Comparison of ENCODE assay signal across 9 cellular contexts in genomic region chr10:119211625-119212441, GRCh38. TPM values are rescaled to one million over a fixed set of nuclear protein-coding genes. Genes with fewer than 3 reads are reported as not detected.
DNase-seq lines count a peak whose midpoint lies in the region; ATAC-seq and TF ChIP-seq lines count a peak whose summit lies in the region.
"Had no signal": no experiment of that assay in that cellular context is flagged by ENCODE, and none has a peak within 500 bp of the region (broad histone marks: within the 10 kb centered on the region; RNA-seq: fewer than 3 reads in every experiment).

No MANE protein-coding gene starts in this region.

- no peaks in the 10 kb centered on the region for H3K9me3 Mint-ChIP-seq in natural killer cell treated with Interleukin-12 subunit alpha and Interleukin-12 subunit beta and Interleukin-15 and Interleukin-18, amount 100 ng/mL, for 72 hours

- peaks cover 14% of the 10 kb centered on the region for H3K79me2 ChIP-seq in mammary epithelial cell (ENCODE audit: insufficient read depth, low read length)

- peak overlapping the region; percentile 32 for H3K4me3 ChIP-seq in AG04450 (ENCODE audit: low read depth, low read length)
- H3K4me3 ChIP-seq in LNCaP clone FGC (ENCODE audit: low read depth, low read length) = 0 out of 2 replicates have a peak overlapping the region, but pooled peaks have one; percentile 2
- no peak overlapping the region for H3K4me3 ChIP-seq in mammary epithelial cell (replicated peaks in 1 of 3; ENCODE audit: insufficient read depth in 1 of 3, low read depth in 2 of 3, low read length in 3 of 3)

- POLR2A ChIA-PET in AG04450 (lab: Yijun Ruan, JAX) = interaction anchor here (0.7 to 1.1 kb wide), 4 partner anchors 9 to 163 kb away, joined by 3 to 5 read pairs (median 3); no protein-coding TSS in a partner anchor

- H2AFZ ChIP-seq in mammary epithelial cell (ENCODE audit: low read depth, low read length) = peak overlapping the region; percentile 72

- H3K36me3 Mint-ChIP-seq in natural killer cell treated with Interleukin-12 subunit alpha and Interleukin-12 subunit beta and Interleukin-15 and Interleukin-18, amount 100 ng/mL, for 72 hours = no peaks in the 10 kb centered on the region

- H3K4me3 Mint-ChIP-seq in natural killer cell treated with Interleukin-12 subunit alpha and Interleukin-12 subunit beta and Interleukin-15 and Interleukin-18, amount 100 ng/mL, for 72 hours = peak overlapping the region; percentile 76

- intact Hi-C loops in mammary epithelial cell (cut with micrococcal nuclease) = no loop called here

- CTCF ChIA-PET in AG04450 (lab: Charles Lee) = interaction anchor here (0.8 to 3.7 kb wide), 6 partner anchors 13 to 278 kb away, joined by 3 to 27 read pairs (median 6); no protein-coding TSS in a partner anchor
- CTCF ChIA-PET in mammary epithelial cell (lab: Charles Lee; ENCODE audit: low non-redundant PET) = no interaction called here

- peak overlapping the region; percentile 19 for H3K4me2 ChIP-seq in mammary epithelial cell (ENCODE audit: insufficient read depth, low read depth, low read length)

- H3K27ac Mint-ChIP-seq in natural killer cell treated with Interleukin-12 subunit alpha and Interleukin-12 subunit beta and Interleukin-15 and Interleukin-18, amount 100 ng/mL, for 72 hours = peak overlapping the region; percentile 87 to 94

- dilution Hi-C loops in mammary epithelial cell (cut with HindIII; ENCODE audit: low sequenced_read_pairs) = no loop called here

- peaks cover 43 to 59% of the 10 kb centered on the region in 2 donors for H3K4me1 Mint-ChIP-seq in natural killer cell treated with Interleukin-12 subunit alpha and Interleukin-12 subunit beta and Interleukin-15 and Interleukin-18, amount 100 ng/mL, for 72 hours (ENCODE audit: low read depth in 2 of 2)

- WGBS in mammary epithelial cell (ENCODE audit: low coverage, missing lambda C conversion rate) = 24% methylated on average over 10 of the region's 12 CpGs

- BruUV-seq in mammary epithelial cell (replicated peaks; lab: Mats Ljungman, UMichigan) = no TSS peak

- no peak for ATAC-seq in natural killer cell treated with Interleukin-12 subunit alpha and Interleukin-12 subunit beta and Interleukin-15 and Interleukin-18, amount 100 ng/mL, for 72 hours

- H3K27ac ChIP-seq in AG04450 (ENCODE audit: low read depth, low read length) (peak overlapping the region; percentile 60), mammary epithelial cell (ENCODE audit: insufficient read depth, low read depth, low read length) (no peak overlapping the region)

- in situ Hi-C loops in mammary epithelial cell (cut with MboI; ENCODE audit: low sequenced_read_pairs in 2 of 2) = no loop called here

- no peak for TF ChIP-seq CTCF in AG04450 (IDR thresholded peaks at IDR 0.05; ENCODE audit: low read depth, low read length)
- no peak for TF ChIP-seq CTCF in LNCaP clone FGC (IDR thresholded peaks at IDR 0.05; ENCODE audit: control insufficient read depth, extremely low read depth, insufficient read depth)
- no peak for TF ChIP-seq CTCF in mammary epithelial cell (conservative IDR thresholded peaks at IDR 0.05 in 1 of 2, IDR thresholded peaks at IDR 0.05 in 1 of 2; ENCODE audit: extremely low read depth in 1 of 2, insufficient read depth in 1 of 2, low read depth in 1 of 2, low read length in 2 of 2)

- H3K27me3 ChIP-seq in AG04450 (ENCODE audit: control insufficient read depth, insufficient read depth, low read length) = no peaks in the 10 kb centered on the region
- H3K27me3 ChIP-seq in mammary epithelial cell (ENCODE audit: insufficient read depth, low read length) = no peaks in the 10 kb centered on the region

- H3K9ac ChIP-seq in mammary epithelial cell (ENCODE audit: insufficient read depth, low read length) = no peak overlapping the region

- H3K9me3 ChIP-seq in AG04450 (ENCODE audit: control insufficient read depth, insufficient read depth, low read length) (no peaks in the 10 kb centered on the region; the same call in 1 of the 2 replicates), mammary epithelial cell (replicated peaks; ENCODE audit: insufficient read depth, low read length) (no peaks in the 10 kb centered on the region)

- DNase-seq in AG04450 (ENCODE audit: low read depth, low spot score) = no peak
- no peak for DNase-seq in LNCaP clone FGC (ENCODE audit: low read depth)
- DNase-seq in mammary epithelial cell = no peak
- no peak for DNase-seq in natural killer cell treated with Interleukin-12 subunit alpha and Interleukin-12 subunit beta and Interleukin-15 and Interleukin-18, amount 100 ng/mL, for 72 hours (ENCODE audit: low spot score)
- no peak for DNase-seq in COR-L47 (lab: John Stamatoyannopoulos, UW)
- DNase-seq in nucleus accumbens (lab: John Stamatoyannopoulos, UW) = no peak
- DNase-seq in NCI-H2196 (lab: John Stamatoyannopoulos, UW; ENCODE audit: unreplicated experiment) = no peak
- no peak for DNase-seq in NCI-H1694 (lab: John Stamatoyannopoulos, UW)
- DNase-seq: activated CD4-positive, CD25-positive, alpha-beta regulatory T cell treated with anti-CD3 and anti-CD28 coated beads, Interleukin-2, amount 50 U/mL, for 72 hours had no signal

- no peaks in the 10 kb centered on the region for H3K27me3 Mint-ChIP-seq in natural killer cell treated with Interleukin-12 subunit alpha and Interleukin-12 subunit beta and Interleukin-15 and Interleukin-18, amount 100 ng/mL, for 72 hours

- no peaks in the 10 kb centered on the region for H4K20me1 ChIP-seq in mammary epithelial cell (ENCODE audit: insufficient read depth, low read length)

- peaks cover 17% of the 10 kb centered on the region for H3K4me1 ChIP-seq in mammary epithelial cell (ENCODE audit: insufficient read depth, low read length)

- H3K36me3 ChIP-seq in mammary epithelial cell (ENCODE audit: insufficient read depth, low read length) = no peaks in the 10 kb centered on the region

RNA-seq across cellular contexts. Expression of gene GRK5, which starts 4.5 kb away (rescaled TPM):
- polyA plus RNA-seq in AG04450 (2011; rRNA removed) (27.6 and 29.3 TPM in 2 replicates), mammary epithelial cell (4.0 TPM)
- polyA minus RNA-seq in AG04450 (2011; rRNA and poly(A)+ RNA removed) = 20.3 and 24.3 TPM in 2 replicates
- total RNA-seq in mammary epithelial cell = 1 to 10 TPM; 1.2 to 6.9 TPM
- polyA minus RNA-seq in mammary epithelial cell = 2.5 TPM
- total RNA-seq in natural killer cell treated with Interleukin-12 subunit alpha and Interleukin-12 subunit beta and Interleukin-15 and Interleukin-18, amount 100 ng/mL, for 72 hours = 10 to 100 TPM; 11.1 to 16.2 TPM

RNA-seq across cellular contexts. Expression of gene PRDX3, which starts 33.2 kb away (rescaled TPM):
- polyA plus RNA-seq in AG04450 (2011; rRNA removed) (296 and 373 TPM in 2 replicates), mammary epithelial cell (167 TPM)
- polyA minus RNA-seq in AG04450 (2011; rRNA and poly(A)+ RNA removed) = 122 and 138 TPM in 2 replicates
- total RNA-seq in mammary epithelial cell = 100 to 1,000 TPM in 1 of 2 donors, 10 to 100 TPM in 1; 96.6 to 125 TPM
- 144 TPM for polyA minus RNA-seq in mammary epithelial cell
- total RNA-seq in natural killer cell treated with Interleukin-12 subunit alpha and Interleukin-12 subunit beta and Interleukin-15 and Interleukin-18, amount 100 ng/mL, for 72 hours = 100 to 1,000 TPM; 137 to 144 TPM

RNA-seq across cellular contexts. Expression of gene SFXN4, which starts 46.3 kb away (rescaled TPM):
- polyA plus RNA-seq in AG04450 (2011; rRNA removed) (14.3 and 17.1 TPM in 2 replicates), mammary epithelial cell (15.7 TPM)
- polyA minus RNA-seq in AG04450 (2011; rRNA and poly(A)+ RNA removed) = 5.2 and 8.9 TPM in 2 replicates
- 10 to 100 TPM; 11.3 to 22.6 TPM for total RNA-seq in mammary epithelial cell
- polyA minus RNA-seq in mammary epithelial cell = 44.1 TPM
- 10 to 100 TPM; 22.4 to 48.0 TPM for total RNA-seq in natural killer cell treated with Interleukin-12 subunit alpha and Interleukin-12 subunit beta and Interleukin-15 and Interleukin-18, amount 100 ng/mL, for 72 hours

Comparison
In these comparisons a context has a peak if more than half of its experiments do, and no peak if none do; other contexts are left out.
1. H3K4me3 ChIP-seq: peak in AG04450 (single experiment) and LNCaP clone FGC (single experiment); none in mammary epithelial cell (0 of 3).